In the genomic region with DNA sequence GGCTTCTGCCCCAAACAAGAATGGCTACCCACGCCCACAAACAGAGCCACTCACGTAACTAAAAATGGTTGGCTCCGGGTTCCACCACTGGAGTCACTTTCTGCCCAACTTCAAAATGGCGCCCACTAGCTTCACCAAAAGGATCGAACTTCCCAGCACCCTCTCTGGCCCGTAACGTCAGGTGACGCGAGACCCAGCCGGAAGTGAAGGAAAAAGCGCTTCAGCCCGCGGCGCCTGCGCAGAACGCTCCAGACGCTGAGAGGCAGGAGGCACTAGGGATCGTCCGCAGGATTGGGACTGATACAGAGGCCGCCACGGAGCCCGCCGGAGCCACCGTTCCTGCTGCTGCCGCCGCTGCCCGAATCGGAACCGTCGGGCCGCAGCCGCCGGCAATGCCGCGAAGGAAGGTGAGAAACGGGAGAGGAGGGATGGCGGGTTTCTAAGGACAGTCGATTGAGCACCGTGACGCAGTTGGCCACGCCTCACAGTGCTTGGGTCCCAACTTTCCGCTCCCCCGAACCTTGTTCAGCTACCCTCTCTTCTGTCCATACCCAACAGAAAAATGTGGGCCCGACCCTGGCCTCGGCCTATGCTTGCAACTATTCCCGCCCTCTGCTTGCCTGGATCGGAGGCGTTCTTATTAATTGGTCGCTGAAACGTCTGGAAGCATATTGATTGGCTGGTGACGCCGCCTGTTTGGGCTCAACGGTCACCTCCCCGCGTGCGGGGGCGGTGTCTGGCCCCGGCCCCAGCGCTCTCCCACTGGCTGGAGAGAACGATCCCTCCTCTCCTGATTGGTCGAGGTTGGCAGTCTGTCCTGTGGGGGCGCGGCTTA, we compare ENCODE assay signal across 8 cellular contexts. TPM values are rescaled to one million over a fixed set of nuclear protein-coding genes. Genes with fewer than 3 reads are reported as not detected.
A peak's percentile ranks its signal among the peaks of the same experiment; 100 is the strongest.
DNase-seq lines count a peak whose midpoint lies in the region; ATAC-seq and TF ChIP-seq lines count a peak whose summit lies in the region.

TSS of gene KAT7 (plus strand) at position 239 of the 835 bp plus-strand sequence. CDS start at position 393, 154 bp downstream.

- no peaks in the 10 kb centered on the region for H3K9me3 Mint-ChIP-seq in activated naive CD8-positive, alpha-beta T cell treated with anti-CD3 and anti-CD28 coated beads, Interleukin-2, amount 10 ng/mL, durations not matched to agents 7 days and 5 days
- peaks cover 2% of the 10 kb centered on the region for H3K9me3 Mint-ChIP-seq in glutamatergic neuron (ENCODE audit: unreplicated experiment)

- peak within 1 kb of the TSS; percentile 97 for H3K27ac Mint-ChIP-seq in activated naive CD8-positive, alpha-beta T cell treated with anti-CD3 and anti-CD28 coated beads, Interleukin-2, amount 10 ng/mL, durations not matched to agents 7 days and 5 days
- peak within 1 kb of the TSS; percentile 81 for H3K27ac Mint-ChIP-seq in glutamatergic neuron (ENCODE audit: unreplicated experiment)

- H2AFZ ChIP-seq in SU-DHL-6 (ENCODE audit: low read depth, low read length, severe bottlenecking): peak within 1 kb of the TSS; percentile 82
- H2AFZ ChIP-seq in osteoblast (ENCODE audit: low read length): peak within 1 kb of the TSS; percentile 87

- peaks cover 38% of the 10 kb centered on the region for H3K4me1 Mint-ChIP-seq in activated naive CD8-positive, alpha-beta T cell treated with anti-CD3 and anti-CD28 coated beads, Interleukin-2, amount 10 ng/mL, durations not matched to agents 7 days and 5 days
- H3K4me1 Mint-ChIP-seq in glutamatergic neuron (ENCODE audit: low read depth, unreplicated experiment): peaks cover 30% of the 10 kb centered on the region

- H3K9me3 ChIP-seq in SU-DHL-6 (ENCODE audit: insufficient read depth, low read length) (no peaks in the 10 kb centered on the region), osteoblast (ENCODE audit: low read depth, low read length) (no peaks in the 10 kb centered on the region), thoracic aorta (no peaks in the 10 kb centered on the region)

- H4K20me1 ChIP-seq in SU-DHL-6 (ENCODE audit: low read depth, low read length) (peaks cover 15% of the 10 kb centered on the region), osteoblast (ENCODE audit: insufficient read depth, low read length) (peaks cover 35% of the 10 kb centered on the region)

- H3K4me3 ChIP-seq in SU-DHL-6 (ENCODE audit: insufficient read depth, low read length, poor library complexity, severe bottlenecking) (peak within 1 kb of the TSS; percentile 89), osteoblast (ENCODE audit: insufficient read depth, low read length) (peak within 1 kb of the TSS; percentile 90), thoracic aorta (peak within 1 kb of the TSS; percentile 91)

- peak within 1 kb of the TSS; percentile 83 for H3K9ac ChIP-seq in SU-DHL-6 (ENCODE audit: low read length)

- POLR2A ChIA-PET in activated naive CD8-positive, alpha-beta T cell treated with anti-CD3 and anti-CD28 coated beads, Interleukin-2, amount 10 ng/mL, durations not matched to agents 7 days and 5 days (lab: Charles Lee): interaction anchor here (0.9 to 3.1 kb wide), 20 partner anchors 10 to 219 kb away, joined by 3 to 19 read pairs (median 4); partner anchors contain the start of genes FAM117A and SLC35B1

- TF ChIP-seq CTCF in SU-DHL-6 (IDR thresholded peaks at IDR 0.05; ENCODE audit: insufficient read depth, low read length, poor library complexity, severe bottlenecking) (no peak), glutamatergic neuron (IDR thresholded peaks at IDR 0.05; ENCODE audit: partially characterized antibody, unreplicated experiment) (no peak), osteoblast (IDR thresholded peaks at IDR 0.05; ENCODE audit: extremely low read depth, low read depth, low read length) (no peak), thoracic aorta (IDR thresholded peaks at IDR 0.05) (no peak)

- peaks cover 30% of the 10 kb centered on the region for H3K4me1 ChIP-seq in osteoblast (ENCODE audit: insufficient read depth, low read length)
- peaks cover 31 to 50% of the 10 kb centered on the region in 2 donors for H3K4me1 ChIP-seq in thoracic aorta (ENCODE audit: control insufficient read depth in 1 of 2, low read depth in 2 of 2)

- H3K27me3 ChIP-seq in SU-DHL-6 (ENCODE audit: low read length) (no peaks in the 10 kb centered on the region), osteoblast (ENCODE audit: insufficient read depth, low read length) (no peaks in the 10 kb centered on the region), thoracic aorta (replicated peaks; ENCODE audit: insufficient read depth) (no peaks in the 10 kb centered on the region)

- H3K36me3 ChIP-seq in SU-DHL-6 (ENCODE audit: low read length) (peaks cover 15% of the 10 kb centered on the region; the same call in 1 of the 2 replicates), osteoblast (ENCODE audit: insufficient read depth, low read length) (peaks cover 25% of the 10 kb centered on the region), thoracic aorta (peaks cover 10% of the 10 kb centered on the region)

- H3F3A ChIP-seq in SU-DHL-6 (ENCODE audit: insufficient read depth): peaks cover 8% of the 10 kb centered on the region

- H3K27ac ChIP-seq in SU-DHL-6 (ENCODE audit: low read depth, low read length) (peak within 1 kb of the TSS; percentile 80), osteoblast (ENCODE audit: low read depth, low read length) (peak within 1 kb of the TSS; percentile 96), thoracic aorta (peak within 1 kb of the TSS; percentile 98 to 100)

- ATAC-seq in HG02678 (IDR thresholded peaks at IDR 0.05; ENCODE audit: unreplicated experiment): peak; percentile 93
- ATAC-seq in activated naive CD8-positive, alpha-beta T cell treated with anti-CD3 and anti-CD28 coated beads, Interleukin-2, amount 10 ng/mL, durations not matched to agents 7 days and 5 days (ENCODE audit: low read depth): peak; percentile 92
- peak; percentile 97 for ATAC-seq in thoracic aorta (ENCODE audit: insufficient number of reproducible peaks, low FRiP score, low read depth)

- peaks cover 18% of the 10 kb centered on the region for H3K36me3 Mint-ChIP-seq in activated naive CD8-positive, alpha-beta T cell treated with anti-CD3 and anti-CD28 coated beads, Interleukin-2, amount 10 ng/mL, durations not matched to agents 7 days and 5 days
- H3K36me3 Mint-ChIP-seq in glutamatergic neuron (ENCODE audit: unreplicated experiment): no peaks in the 10 kb centered on the region

- peak; percentile 71 for TF ChIP-seq POLR2A in GM10847 (IDR thresholded peaks at IDR 0.05; ENCODE audit: extremely low read depth, insufficient read length)

- DNase-seq in NCI-H128 (lab: John Stamatoyannopoulos, UW; ENCODE audit: unreplicated experiment) (peak; percentile 94), glutamatergic neuron (peak; percentile 98), osteoblast (ENCODE audit: insufficient read length, low spot score, missing footprints) (peak; percentile 98), thoracic aorta (ENCODE audit: low spot score) (peak; percentile 96)
- DNase-seq in activated naive CD8-positive, alpha-beta T cell treated with anti-CD3 and anti-CD28 coated beads, Interleukin-2, amount 10 ng/mL, durations not matched to agents 7 days and 5 days: peak; percentile 96

- H3K27me3 Mint-ChIP-seq in activated naive CD8-positive, alpha-beta T cell treated with anti-CD3 and anti-CD28 coated beads, Interleukin-2, amount 10 ng/mL, durations not matched to agents 7 days and 5 days: peaks cover 2% of the 10 kb centered on the region
- peaks cover 2% of the 10 kb centered on the region for H3K27me3 Mint-ChIP-seq in glutamatergic neuron (ENCODE audit: unreplicated experiment)

- H3K4me2 ChIP-seq in SU-DHL-6 (ENCODE audit: low read depth, low read length, poor library complexity, severe bottlenecking) (peak within 1 kb of the TSS; percentile 74), osteoblast (ENCODE audit: insufficient read depth, low read length) (peak within 1 kb of the TSS; percentile 94)

- no peaks in the 10 kb centered on the region for H3K9me2 ChIP-seq in SU-DHL-6 (replicated peaks; ENCODE audit: insufficient read depth, low read length)

- peak within 1 kb of the TSS; percentile 91 for H3K4me3 Mint-ChIP-seq in activated naive CD8-positive, alpha-beta T cell treated with anti-CD3 and anti-CD28 coated beads, Interleukin-2, amount 10 ng/mL, durations not matched to agents 7 days and 5 days
- H3K4me3 Mint-ChIP-seq in glutamatergic neuron (ENCODE audit: unreplicated experiment): peak within 1 kb of the TSS; percentile 84

- H3K79me2 ChIP-seq in SU-DHL-6 (ENCODE audit: insufficient read depth, low read length) (peaks cover 43% of the 10 kb centered on the region), osteoblast (ENCODE audit: insufficient read depth, low read length) (peaks cover 46% of the 10 kb centered on the region)

RNA-seq across cellular contexts. Expression of gene KAT7, which starts in this region (rescaled TPM):
- total RNA-seq in activated naive CD8-positive, alpha-beta T cell treated with anti-CD3 and anti-CD28 coated beads, Interleukin-2, amount 10 ng/mL, durations not matched to agents 7 days and 5 days: 10 to 100 TPM; 91.7 to 92.5 TPM
- total RNA-seq in glutamatergic neuron (ENCODE audit: unreplicated experiment): 65.7 TPM
- 50.7 and 51.4 TPM in 2 replicates for total RNA-seq in osteoblast
- total RNA-seq in thoracic aorta: 10 to 100 TPM; 38.9 to 51.4 TPM

Comparison
In these comparisons a context has a peak if more than half of its experiments do, and no peak if none do; other contexts are left out.
1. Peak in every context shown above with its lines: DNase-seq, ATAC-seq, H3K4me3 ChIP-seq and H3K27ac ChIP-seq.